10 cellular contexts compared by ENCODE assay signal in the genomic region with DNA sequence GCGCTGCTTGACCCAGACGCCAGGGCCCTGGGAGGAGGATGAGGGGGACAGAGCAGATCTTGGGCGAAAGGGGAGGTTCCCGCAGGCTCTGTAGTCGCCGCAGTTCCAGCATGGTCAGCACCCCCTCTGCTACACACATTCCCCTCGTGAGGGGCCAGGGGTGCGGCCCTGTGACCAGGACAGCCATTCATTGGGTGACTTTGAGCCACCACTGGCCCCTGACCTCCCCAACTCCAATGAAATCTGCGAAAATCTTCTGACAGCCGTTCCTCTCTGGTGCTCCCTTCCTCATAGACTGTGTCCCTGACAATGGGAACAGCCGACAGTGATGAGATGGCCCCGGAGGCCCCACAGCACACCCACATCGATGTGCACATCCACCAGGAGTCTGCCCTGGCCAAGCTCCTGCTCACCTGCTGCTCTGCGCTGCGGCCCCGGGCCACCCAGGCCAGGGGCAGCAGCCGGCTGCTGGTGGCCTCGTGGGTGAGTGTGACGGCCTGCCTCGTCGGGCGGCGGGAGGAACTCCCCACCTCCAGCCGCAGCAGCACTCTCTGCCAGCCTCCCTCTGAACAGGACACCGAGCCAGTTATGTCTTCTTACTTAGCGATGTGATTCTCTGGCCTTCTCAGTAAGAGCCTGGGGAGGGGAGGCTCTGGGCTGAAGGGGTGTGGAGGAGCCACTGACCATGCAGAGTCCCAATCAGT. TPM values are rescaled to one million over a fixed set of nuclear protein-coding genes. Genes with fewer than 3 reads are reported as not detected.
DNase-seq lines count a peak whose midpoint lies in the region; ATAC-seq, FAIRE-seq and TF ChIP-seq lines count a peak whose summit lies in the region.
"Had no signal": no experiment of that assay in that cellular context is flagged by ENCODE, and none has a peak within 500 bp of the region (broad histone marks: within the 10 kb centered on the region; RNA-seq: fewer than 3 reads in every experiment).

No MANE protein-coding gene starts in this region.

- H3K27me3 ChIP-seq in H7 (ENCODE audit: control insufficient read depth, insufficient read depth, low read length) (peaks cover 43% of the 10 kb centered on the region; the same call in 1 of the 2 replicates), K562 (ENCODE audit: control insufficient read depth in 2 of 2, insufficient read depth in 2 of 2, low read length in 2 of 2) (peaks cover 59 to 68% of the 10 kb centered on the region in 2 experiments)

- H2AFZ ChIP-seq in K562 (ENCODE audit: low read depth, low read length): no peak overlapping the region

- intact Hi-C loops in K562 (cut with micrococcal nuclease): no loop called here

- CTCF ChIA-PET in K562 (lab: Yijun Ruan, JAX; ENCODE audit: low intra/inter-chr PET ratio): no interaction called here

- no peak for TF ChIP-seq CTCF in K562 (IDR thresholded peaks at IDR 0.05 in 2 of 3, conservative IDR thresholded peaks at IDR 0.05 in 1 of 3; ENCODE audit: insufficient read depth in 2 of 3, low read depth in 1 of 3, low read length in 3 of 3)

- FAIRE-seq in K562 (lab: Jason Lieb, UNC): no peak

- no peak for TF ChIP-seq POLR2A in K562 (conservative IDR thresholded peaks at IDR 0.05)

- H3K79me2 ChIP-seq in K562 (ENCODE audit: control insufficient read depth, insufficient read depth, low read length): no peaks in the 10 kb centered on the region

- peak; percentile 74 for DNase-seq in H7
- DNase-seq in K562 (ENCODE audit: extremely low read depth in 1 of 4, low spot score in 3 of 4): no peak
- no peak for DNase-seq in immature natural killer cell
- no peak for DNase-seq in COR-L47 (lab: John Stamatoyannopoulos, UW)
- no peak for DNase-seq in DMS 273 (lab: John Stamatoyannopoulos, UW; ENCODE audit: unreplicated experiment)
- DNase-seq: NCI-H2227 treated with DMSO at 0.1 percent for 48 hours had no signal

- no peak for TF ChIP-seq RAD21 in K562 (CRISPR knock-in tag; conservative IDR thresholded peaks at IDR 0.05 in 1 of 2, IDR thresholded peaks at IDR 0.05 in 1 of 2)

- H3K4me1 ChIP-seq in K562 (replicated peaks in 1 of 2; ENCODE audit: control insufficient read depth in 2 of 2, insufficient read depth in 2 of 2, low read length in 2 of 2): peaks cover 0 to 21% of the 10 kb centered on the region in 2 experiments; a peak in 2 of 5 replicates

- no peak overlapping the region for H3K4me2 ChIP-seq in K562 (ENCODE audit: insufficient read depth, low read length)

- POLR2A ChIA-PET in K562 (lab: Yijun Ruan, JAX): no interaction called here

- TF ChIP-seq EP300 in K562 (IDR thresholded peaks at IDR 0.05; ENCODE audit: low read length): no peak

- no peak overlapping the region for H3K27ac Mint-ChIP-seq in immature natural killer cell

- H3K9me3 ChIP-seq in K562 (replicated peaks; ENCODE audit: control insufficient read depth, insufficient read depth, low read depth, low read length): no peaks in the 10 kb centered on the region; the same call in 1 of the 2 replicates

- H3K9me3 Mint-ChIP-seq in immature natural killer cell: peaks cover 7 to 15% (median 13%) of the 10 kb centered on the region in 6 donors

- peaks cover 17 to 34% (median 22%) of the 10 kb centered on the region in 3 donors for H3K27me3 Mint-ChIP-seq in immature natural killer cell (ENCODE audit: low read depth in 3 of 3)

- H3K27ac ChIP-seq in K562 (ENCODE audit: extremely low read depth, low read depth, low read length) (no peak overlapping the region), skin epidermis (peak overlapping the region in 20 of 21 experiments; percentile 5 to 87 (median 78))
- H3K27ac ChIP-seq: VCaP had no signal

- no peaks in the 10 kb centered on the region for H4K20me1 ChIP-seq in K562 (replicated peaks; ENCODE audit: control insufficient read depth, insufficient read depth, low read length)

- peak overlapping the region; percentile 34; the same call in 1 of the 2 replicates for H3K4me3 ChIP-seq in H7 (ENCODE audit: insufficient read depth, low read depth, low read length)
- H3K4me3 ChIP-seq in K562: no peak overlapping the region
- H3K4me3 ChIP-seq in skin epidermis: peak overlapping the region; percentile 37 to 54 (median 44)

- BruUV-seq in K562 (replicated peaks; lab: Mats Ljungman, UMichigan): no TSS peak

- H3K9me1 ChIP-seq in K562 (ENCODE audit: control insufficient read depth, insufficient read depth, low read length): no peaks in the 10 kb centered on the region

- in situ Hi-C loops in K562 (cut with MboI): no loop called here

- H3K9ac ChIP-seq in K562 (ENCODE audit: insufficient read depth in 1 of 2, low read depth in 2 of 2, low read length in 2 of 2): no peak overlapping the region

- peaks cover 11% of the 10 kb centered on the region in 2 donors for H3K4me1 Mint-ChIP-seq in immature natural killer cell

- H3K36me3 ChIP-seq in H7 (replicated peaks; ENCODE audit: control insufficient read depth, insufficient read depth, low read length) (no peaks in the 10 kb centered on the region), K562 (ENCODE audit: control insufficient read depth, insufficient read depth, low read length) (no peaks in the 10 kb centered on the region)

- ATAC-seq in K562 (peak; percentile 50), GM18520 (IDR thresholded peaks at IDR 0.05; ENCODE audit: unreplicated experiment) (no peak), HG03025 (IDR thresholded peaks at IDR 0.05; ENCODE audit: low FRiP score, unreplicated experiment) (no peak)

- H3K4me3 Mint-ChIP-seq in immature natural killer cell: peak overlapping the region; percentile 44 to 70 (median 56)

- 5% methylated on average over 26 of the region's 26 CpGs for WGBS in K562 (ENCODE audit: insufficient coverage, low coverage, missing lambda C conversion rate)

- H3K36me3 Mint-ChIP-seq in immature natural killer cell: peaks cover 0 to 8% (median 6%) of the 10 kb centered on the region in 3 donors

RNA-seq across cellular contexts. Expression of gene TMEM176A, which starts 0.8 kb away (rescaled TPM):
- total RNA-seq in H7 (2014; rRNA removed; shearing (Covaris generic)): not detected in 2 replicates
- total RNA-seq in K562 (2011; cell fraction: chromatin; rRNA removed; ENCODE audit: low replicate concordance): not detected in 2 replicates
- not detected in 2 replicates for total RNA-seq in K562 (2011; cell fraction: nucleolus; rRNA removed)
- total RNA-seq in K562 (2011; cell fraction: nucleoplasm; rRNA removed): not detected in 2 replicates
- total RNA-seq in K562 (2014; rRNA removed) (not detected in 2 replicates), K562 (2014; rRNA removed; fragmentation: Illumina TruSeq; extraction: Trizol) (not detected in 2 replicates), K562 (2015; rRNA removed; fragmentation: Illumina TruSeq; extraction: Trizol) (not detected in 2 replicates), K562 (2021) (0.31 TPM in 1 of 2 replicates, not detected in the other)
- polyA plus RNA-seq in K562 (2011; rRNA removed) (not detected in 2 replicates), K562 (2014; fragmentation: Illumina TruSeq; extraction: Trizol) (not detected in 2 replicates), K562 (2014; fragmentation: Nextera tagmentation; extraction: Ambion mirVana) (not detected), K562 (2014; rRNA removed) (not detected in 2 replicates), immature natural killer cell (under 1 TPM in 1 of 3 donors, not detected in 2; 0.97 TPM)
- 0.04 TPM in 1 of 2 replicates, not detected in the other for polyA plus RNA-seq in K562 (2011; cell fraction: cytosol; rRNA removed)
- 0.27 TPM in 1 of 2 replicates, not detected in the other for polyA plus RNA-seq in K562 (2011; cell fraction: nucleus; rRNA removed)
- polyA plus RNA-seq in K562 (2012): 0.27 and 0.32 TPM in 2 replicates
- not detected in 2 replicates for polyA minus RNA-seq in K562 (2011; rRNA and poly(A)+ RNA removed)
- polyA minus RNA-seq in K562 (2011; cell fraction: cytosol; rRNA and poly(A)+ RNA removed): not detected in 2 replicates
- not detected in 2 replicates for polyA minus RNA-seq in K562 (2011; cell fraction: nucleus; rRNA and poly(A)+ RNA removed)

RNA-seq across cellular contexts. Expression of gene TMEM176B, which starts 1.2 kb away (rescaled TPM):
- total RNA-seq in H7 (2014; rRNA removed; shearing (Covaris generic)): 0.37 and 0.80 TPM in 2 replicates
- total RNA-seq in K562 (2011; cell fraction: chromatin; rRNA removed; ENCODE audit: low replicate concordance): not detected in 2 replicates
- total RNA-seq in K562 (2011; cell fraction: nucleolus; rRNA removed): not detected in 2 replicates
- total RNA-seq in K562 (2011; cell fraction: nucleoplasm; rRNA removed): not detected in 2 replicates
- total RNA-seq in K562 (2014; rRNA removed) (not detected in 2 replicates), K562 (2014; rRNA removed; fragmentation: Illumina TruSeq; extraction: Trizol) (not detected in 2 replicates), K562 (2015; rRNA removed; fragmentation: Illumina TruSeq; extraction: Trizol) (0.15 TPM in 1 of 2 replicates, not detected in the other), K562 (2021) (0.60 and 0.76 TPM in 2 replicates)
- polyA plus RNA-seq in K562 (2011; rRNA removed) (not detected in 2 replicates), K562 (2014; fragmentation: Illumina TruSeq; extraction: Trizol) (not detected in 2 replicates), K562 (2014; fragmentation: Nextera tagmentation; extraction: Ambion mirVana) (not detected), K562 (2014; rRNA removed) (0.19 TPM in 1 of 2 replicates, not detected in the other), immature natural killer cell (under 1 TPM in 1 of 3 donors, not detected in 2; 0.87 TPM)
- polyA plus RNA-seq in K562 (2011; cell fraction: cytosol; rRNA removed): not detected in 2 replicates
- polyA plus RNA-seq in K562 (2011; cell fraction: nucleus; rRNA removed): not detected in 2 replicates
- 0.21 and 0.69 TPM in 2 replicates for polyA plus RNA-seq in K562 (2012)
- polyA minus RNA-seq in K562 (2011; rRNA and poly(A)+ RNA removed): not detected in 2 replicates
- not detected in 2 replicates for polyA minus RNA-seq in K562 (2011; cell fraction: cytosol; rRNA and poly(A)+ RNA removed)
- polyA minus RNA-seq in K562 (2011; cell fraction: nucleus; rRNA and poly(A)+ RNA removed): not detected in 2 replicates

RNA-seq across cellular contexts. Expression of gene AOC1, which starts 50.9 kb away (rescaled TPM):
- not detected in 2 replicates for total RNA-seq in H7 (2014; rRNA removed; shearing (Covaris generic))
- total RNA-seq in K562 (2011; cell fraction: chromatin; rRNA removed; ENCODE audit: low replicate concordance): not detected in 2 replicates
- total RNA-seq in K562 (2011; cell fraction: nucleolus; rRNA removed): not detected in 2 replicates
- total RNA-seq in K562 (2011; cell fraction: nucleoplasm; rRNA removed): not detected in 2 replicates
- total RNA-seq in K562 (2014; rRNA removed) (not detected in 2 replicates), K562 (2014; rRNA removed; fragmentation: Illumina TruSeq; extraction: Trizol) (not detected in 2 replicates), K562 (2015; rRNA removed; fragmentation: Illumina TruSeq; extraction: Trizol) (not detected in 2 replicates), K562 (2021) (not detected in 2 replicates)
- polyA plus RNA-seq in K562 (2011; rRNA removed) (not detected in 2 replicates), K562 (2014; fragmentation: Illumina TruSeq; extraction: Trizol) (not detected in 2 replicates), K562 (2014; fragmentation: Nextera tagmentation; extraction: Ambion mirVana) (not detected), K562 (2014; rRNA removed) (not detected in 2 replicates), immature natural killer cell (not detected)
- polyA plus RNA-seq in K562 (2011; cell fraction: cytosol; rRNA removed): not detected in 2 replicates
- polyA plus RNA-seq in K562 (2011; cell fraction: nucleus; rRNA removed): not detected in 2 replicates
- not detected in 2 replicates for polyA plus RNA-seq in K562 (2012)
- not detected in 2 replicates for polyA minus RNA-seq in K562 (2011; rRNA and poly(A)+ RNA removed)
- not detected in 2 replicates for polyA minus RNA-seq in K562 (2011; cell fraction: cytosol; rRNA and poly(A)+ RNA removed)
- not detected in 2 replicates for polyA minus RNA-seq in K562 (2011; cell fraction: nucleus; rRNA and poly(A)+ RNA removed)
